ENCODE assay signal across 29 cellular contexts in the genomic region with DNA sequence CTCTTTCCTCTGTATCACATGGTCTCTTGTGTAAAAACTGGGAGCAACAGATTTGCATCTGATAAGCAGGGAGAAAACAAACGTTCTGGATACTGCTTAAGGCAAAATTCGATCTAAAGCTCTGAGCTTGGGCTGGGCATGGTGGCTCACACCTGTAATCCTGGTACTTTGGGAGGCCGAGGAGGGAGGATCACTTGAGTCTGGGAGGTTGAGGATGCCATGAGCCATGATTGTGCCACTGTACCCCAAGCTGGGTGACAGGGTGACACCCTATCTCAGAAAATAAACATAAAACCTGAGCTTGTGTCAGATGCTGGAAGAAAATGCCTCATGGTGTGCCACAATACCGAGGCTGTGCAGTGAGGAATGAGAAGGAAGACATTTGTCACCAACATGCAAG.
"Had no signal": no experiment of that assay in that cellular context is flagged by ENCODE, and none has a peak within 500 bp of the region (broad histone marks: within the 10 kb centered on the region; RNA-seq: fewer than 3 reads in every experiment).

No MANE protein-coding gene starts in this region.

- H3K4me3 Mint-ChIP-seq: activated CD4-positive, alpha-beta memory T cell treated with anti-CD3 and anti-CD28 coated beads, Interleukin-2, amount 10 ng/mL, durations not matched to agents 7 days and 5 days; activated CD4-positive, alpha-beta T cell treated with anti-CD3 and anti-CD28 coated beads, Interleukin-2, amount 10 ng/mL, durations not matched to agents 24 days and 14 days; activated T-cell treated with anti-CD3 and anti-CD28 coated beads, Interleukin-2, amount 50 U/mL, for 24 hours; immature natural killer cell; natural killer cell had no signal

- H3K27me3 ChIP-seq: right lobe of liver, uterus had no signal

- H3K27me3 Mint-ChIP-seq: activated CD4-positive, alpha-beta memory T cell treated with anti-CD3 and anti-CD28 coated beads, Interleukin-2, amount 10 ng/mL, durations not matched to agents 7 days and 5 days; activated CD4-positive, alpha-beta T cell treated with anti-CD3 and anti-CD28 coated beads, Interleukin-2, amount 10 ng/mL, durations not matched to agents 24 days and 14 days had no signal

- H3K4me1 ChIP-seq: lower lobe of right lung, uterus had no signal

- ATAC-seq: activated naive CD4-positive, alpha-beta T cell treated with anti-CD3 and anti-CD28 coated beads, Interleukin-2, amount 50 U/mL, for 72 hours; lower lobe of right lung; natural killer cell had no signal

- DNase-seq: activated CD4-positive, alpha-beta memory T cell treated with anti-CD3 and anti-CD28 coated beads, Interleukin-2, amount 10 ng/mL, durations not matched to agents 7 days and 5 days; activated CD4-positive, alpha-beta T cell treated with anti-CD3 and anti-CD28 coated beads, Interleukin-2, amount 10 ng/mL, durations not matched to agents 24 days and 14 days; activated CD4-positive, CD25-positive, alpha-beta regulatory T cell treated with anti-CD3 and anti-CD28 coated beads, Interleukin-2, amount 50 U/mL, for 72 hours; activated CD8-positive, alpha-beta memory T cell treated with anti-CD3 and anti-CD28 coated beads, Interleukin-2, amount 50 U/mL, for 48 hours; activated naive CD4-positive, alpha-beta T cell; activated T-cell treated with anti-CD3 and anti-CD28 coated beads, Interleukin-2, amount 50 U/mL, for 24 hours; anterior cingulate cortex; dermis blood vessel endothelial cell; effector CD4-positive, alpha-beta T cell; esophagus squamous epithelium; hypothalamus; immature natural killer cell; lower lobe of right lung; mesenchymal stem cell; natural killer cell; stimulated activated CD4-positive, alpha-beta T cell treated with anti-CD3 and anti-CD28 coated beads, Interleukin-12 subunit alpha, Interleukin-12 subunit beta, amount 100 ng/mL, for 4 hours; stimulated activated CD4-positive, alpha-beta T cell treated with anti-CD3 and anti-CD28 coated beads, Interleukin-4, amount 100 ng/mL, for 1 hour; stimulated activated naive CD8-positive, alpha-beta T cell treated with anti-CD3 and anti-CD28 coated beads, Interleukin-15, Interleukin-2, amounts not matched to agents 100 U/mL and 50 U/mL, for 24 hours; T-helper 2 cell; uterus had no signal

- H3K36me3 Mint-ChIP-seq: activated naive CD4-positive, alpha-beta T cell treated with anti-CD3 and anti-CD28 coated beads, Interleukin-2, amount 50 U/mL, for 72 hours; immature natural killer cell; natural killer cell had no signal

- FAIRE-seq: bronchial epithelial cell, colon, frontal cortex, kidney had no signal

- H3K9me3 Mint-ChIP-seq: activated CD4-positive, alpha-beta memory T cell treated with anti-CD3 and anti-CD28 coated beads, Interleukin-2, amount 10 ng/mL, durations not matched to agents 7 days and 5 days; activated CD4-positive, alpha-beta T cell treated with anti-CD3 and anti-CD28 coated beads, Interleukin-2, amount 10 ng/mL, durations not matched to agents 24 days and 14 days; activated naive CD4-positive, alpha-beta T cell treated with anti-CD3 and anti-CD28 coated beads, Interleukin-2, amount 50 U/mL, for 72 hours; activated T-cell treated with anti-CD3 and anti-CD28 coated beads, Interleukin-2, amount 50 U/mL, for 24 hours; immature natural killer cell; natural killer cell had no signal

- H3K27ac Mint-ChIP-seq: activated CD4-positive, alpha-beta memory T cell treated with anti-CD3 and anti-CD28 coated beads, Interleukin-2, amount 10 ng/mL, durations not matched to agents 7 days and 5 days; activated CD4-positive, alpha-beta T cell treated with anti-CD3 and anti-CD28 coated beads, Interleukin-2, amount 10 ng/mL, durations not matched to agents 24 days and 14 days; activated T-cell treated with anti-CD3 and anti-CD28 coated beads, Interleukin-2, amount 50 U/mL, for 24 hours; immature natural killer cell; natural killer cell had no signal

- H3K4me3 ChIP-seq: esophagus squamous epithelium, lower lobe of right lung, right lobe of liver, skin epidermis, thoracic aorta, uterus had no signal

- H3K9me3 ChIP-seq: esophagus squamous epithelium, lower lobe of right lung, right lobe of liver, thoracic aorta, uterus had no signal

- H3K27ac ChIP-seq: epithelial cell of prostate, esophagus squamous epithelium, lower lobe of right lung, right lobe of liver, skin epidermis, thoracic aorta, uterus had no signal

- H3K4me1 Mint-ChIP-seq: activated CD4-positive, alpha-beta memory T cell treated with anti-CD3 and anti-CD28 coated beads, Interleukin-2, amount 10 ng/mL, durations not matched to agents 7 days and 5 days; activated CD4-positive, alpha-beta T cell treated with anti-CD3 and anti-CD28 coated beads, Interleukin-2, amount 10 ng/mL, durations not matched to agents 24 days and 14 days; immature natural killer cell; natural killer cell had no signal

- H3K36me3 ChIP-seq: esophagus squamous epithelium, lower lobe of right lung, right lobe of liver, thoracic aorta, uterus had no signal
